In the genomic region with DNA sequence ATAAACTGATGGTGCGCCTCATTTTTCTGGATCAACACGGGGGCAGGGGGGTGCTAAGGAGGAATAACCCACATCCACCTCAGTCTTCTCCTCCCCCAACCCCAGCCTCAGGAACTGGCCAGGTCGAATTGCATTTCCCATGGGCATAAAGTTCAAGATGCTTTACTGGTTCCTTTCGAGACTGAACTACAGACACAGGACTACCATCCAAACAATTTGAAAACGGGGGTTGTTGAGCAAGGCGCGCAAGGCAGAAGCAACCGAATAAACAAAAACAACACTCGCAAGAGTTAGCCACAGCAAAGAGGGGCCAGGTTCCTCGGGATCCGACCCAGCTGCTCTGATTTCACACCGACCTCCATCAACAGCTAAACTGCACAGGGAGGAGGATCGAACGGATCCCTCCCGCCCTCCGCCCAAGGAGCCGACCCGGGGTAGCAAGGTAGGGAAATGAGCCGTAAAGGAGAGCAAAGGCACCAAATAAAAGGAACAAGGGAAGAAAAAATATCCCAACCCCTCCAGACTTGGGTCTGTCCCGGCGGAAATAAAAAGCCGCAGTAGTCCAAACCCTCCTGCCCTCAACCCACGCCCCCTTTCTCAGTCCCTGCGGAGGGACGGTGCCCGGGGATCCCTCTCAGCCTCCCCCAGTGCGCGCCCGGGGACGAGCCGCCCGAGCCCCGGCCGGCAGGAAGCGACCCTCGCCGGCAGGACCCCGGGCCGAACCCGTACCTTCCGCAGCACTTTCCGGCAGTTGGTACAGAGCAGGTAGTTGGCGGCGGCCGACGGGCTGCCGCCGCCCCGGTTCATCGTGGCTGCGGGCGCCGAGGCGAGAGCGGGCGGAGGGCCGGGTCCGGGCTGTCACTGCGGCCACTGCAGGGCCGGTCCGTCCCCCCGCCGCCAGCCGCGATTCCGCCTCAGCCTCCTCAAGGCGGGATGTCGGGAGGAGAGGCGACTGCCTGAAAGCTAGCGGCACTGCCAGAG, we compare ENCODE assay signal across 8 cellular contexts. TPM values are rescaled to one million over a fixed set of nuclear protein-coding genes. Genes with fewer than 3 reads are reported as not detected.
DNase-seq lines count a peak whose midpoint lies in the region; TF ChIP-seq lines count a peak whose summit lies in the region.

No MANE protein-coding gene starts in this region.

- TF ChIP-seq CTCF in tibial artery (IDR thresholded peaks at IDR 0.05) = no peak

- no peaks in the 10 kb centered on the region for H4K20me1 ChIP-seq in GM23248 (ENCODE audit: insufficient read depth)

- peak overlapping the region; percentile 97 for H3K4me3 ChIP-seq in GM23248
- peak overlapping the region; percentile 96 to 97 for H3K4me3 ChIP-seq in tibial artery

- H3K27ac ChIP-seq in GM23248 (peak overlapping the region; percentile 24; the same call in 1 of the 2 replicates), tibial artery (peak overlapping the region; percentile 80 to 83)

- H3K36me3 ChIP-seq in GM23248 (ENCODE audit: low read depth) = no peaks in the 10 kb centered on the region
- H3K36me3 ChIP-seq in tibial artery = no peaks in the 10 kb centered on the region

- peak overlapping the region; percentile 99 for H3K4me2 ChIP-seq in GM23248 (ENCODE audit: unreplicated experiment)

- no peaks in the 10 kb centered on the region for H3K9me3 ChIP-seq in GM23248 (ENCODE audit: low read depth)
- no peaks in the 10 kb centered on the region for H3K9me3 ChIP-seq in tibial artery

- WGBS in GM23248 (ENCODE audit: low coverage in 1 of 2, low lambda C conversion rate in 2 of 2, missing lambda C conversion rate in 2 of 2), 2 experiments = 1% methylated on average over 47 to 68 of the region's 70 CpGs

- H3K9ac ChIP-seq in GM23248 = peak overlapping the region; percentile 70

- peaks cover 42% of the 10 kb centered on the region for H3K4me1 ChIP-seq in GM23248 (ENCODE audit: insufficient read depth)
- H3K4me1 ChIP-seq in tibial artery = peaks cover 0 to 43% (median 19%) of the 10 kb centered on the region in 4 donors

- peaks cover 35% of the 10 kb centered on the region for H3F3A ChIP-seq in GM23248 (ENCODE audit: insufficient read depth)

- in situ Hi-C loops in GM23248 (cut with MboI) = no loop called here

- DNase-seq in Daoy (ENCODE audit: low read depth) (peak; percentile 28), GM23248 (peak; percentile 55), M059J (ENCODE audit: low read depth) (peak; percentile 9), erythroblast (lab: John Stamatoyannopoulos, UW) (peak; percentile 56 to 70), mucosa of gallbladder (ENCODE audit: low spot score) (peak; percentile 11), tibial artery (peak; percentile 20 to 67), SIG-M5 treated with dmso at 0.1 percent for 504 hours (lab: John Stamatoyannopoulos, UW; ENCODE audit: unreplicated experiment) (no peak)
- DNase-seq in activated CD8-positive, alpha-beta memory T cell treated with anti-CD3 and anti-CD28 coated beads, Interleukin-2, amount 50 U/mL, for 4 hours = peak; percentile 16

- intact Hi-C loops in tibial artery (cut with DNase I; ENCODE audit: low total_unique reads) = loop anchor here (5.0 to 10.0 kb wide), 2 partner anchors 477 to 534 kb away; no protein-coding TSS in a partner anchor

- H3K27me3 ChIP-seq in GM23248 (replicated peaks; ENCODE audit: insufficient read depth) (no peaks in the 10 kb centered on the region), tibial artery (no peaks in the 10 kb centered on the region)

- H2AFZ ChIP-seq in GM23248 = peak overlapping the region; percentile 89

- TF ChIP-seq POLR2A in erythroblast (IDR thresholded peaks at IDR 0.05; ENCODE audit: low read length) = peak; percentile 7

- H3K79me2 ChIP-seq in GM23248 (ENCODE audit: insufficient read depth) = peaks cover 51% of the 10 kb centered on the region

- no peaks in the 10 kb centered on the region for H3K9me2 ChIP-seq in GM23248 (ENCODE audit: insufficient read depth)

RNA-seq across cellular contexts. Expression of gene SESN3, which starts 0.7 kb away (rescaled TPM):
- 2.4 and 4.2 TPM in 2 replicates for total RNA-seq in Daoy (2014; rRNA removed; shearing (Covaris generic))
- total RNA-seq in GM23248 (2014; rRNA removed; shearing (Covaris generic)) = 19.2 TPM in 2 replicates
- 2.8 and 2.9 TPM in 2 replicates for polyA plus RNA-seq in GM23248 (2016; fragmentation: Nextera tagmentation; extraction: Ambion mirVana)
- 0.44 and 0.52 TPM in 2 replicates for total RNA-seq in M059J (2014; rRNA removed; shearing (Covaris generic))
- 46.9 TPM for total RNA-seq in mucosa of gallbladder
